In the genomic region with DNA sequence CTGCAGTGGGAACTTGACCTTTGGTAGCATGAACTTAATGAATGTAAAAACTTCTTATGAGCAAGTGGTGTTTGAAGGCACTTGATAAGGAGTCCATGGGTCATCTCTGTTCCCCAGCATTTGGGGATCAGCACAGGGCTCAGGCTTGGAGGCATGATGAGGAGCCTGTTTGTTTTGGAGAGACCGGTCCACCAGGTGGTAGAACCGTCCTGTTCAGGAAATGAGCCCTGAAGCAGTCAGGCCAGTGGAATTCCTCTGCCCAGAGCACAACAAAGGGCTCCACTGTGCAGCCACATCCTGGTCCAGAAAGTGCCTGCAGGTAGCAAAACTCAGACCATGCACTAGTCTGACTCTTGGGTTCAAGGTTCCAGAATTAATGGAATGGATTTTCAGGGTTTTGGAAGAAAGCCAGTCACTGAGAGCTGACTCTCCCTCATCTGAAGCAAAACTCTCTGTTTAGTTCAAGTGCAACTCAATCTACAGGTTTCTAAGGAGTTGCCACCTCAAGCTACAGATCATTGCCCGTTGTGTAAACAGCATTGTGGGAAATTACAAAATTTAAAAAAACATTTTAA, we compare ENCODE assay signal across 1 cellular context.
TF ChIP-seq lines count a peak whose summit lies in the region.

No MANE protein-coding gene starts in this region.

TF ChIP-seq in HepG2, 621 proteins besides CTCF, POLR2A, EP300 and RAD21 (continued from another document and continues in another):
- TF ChIP-seq, protein P1, sequence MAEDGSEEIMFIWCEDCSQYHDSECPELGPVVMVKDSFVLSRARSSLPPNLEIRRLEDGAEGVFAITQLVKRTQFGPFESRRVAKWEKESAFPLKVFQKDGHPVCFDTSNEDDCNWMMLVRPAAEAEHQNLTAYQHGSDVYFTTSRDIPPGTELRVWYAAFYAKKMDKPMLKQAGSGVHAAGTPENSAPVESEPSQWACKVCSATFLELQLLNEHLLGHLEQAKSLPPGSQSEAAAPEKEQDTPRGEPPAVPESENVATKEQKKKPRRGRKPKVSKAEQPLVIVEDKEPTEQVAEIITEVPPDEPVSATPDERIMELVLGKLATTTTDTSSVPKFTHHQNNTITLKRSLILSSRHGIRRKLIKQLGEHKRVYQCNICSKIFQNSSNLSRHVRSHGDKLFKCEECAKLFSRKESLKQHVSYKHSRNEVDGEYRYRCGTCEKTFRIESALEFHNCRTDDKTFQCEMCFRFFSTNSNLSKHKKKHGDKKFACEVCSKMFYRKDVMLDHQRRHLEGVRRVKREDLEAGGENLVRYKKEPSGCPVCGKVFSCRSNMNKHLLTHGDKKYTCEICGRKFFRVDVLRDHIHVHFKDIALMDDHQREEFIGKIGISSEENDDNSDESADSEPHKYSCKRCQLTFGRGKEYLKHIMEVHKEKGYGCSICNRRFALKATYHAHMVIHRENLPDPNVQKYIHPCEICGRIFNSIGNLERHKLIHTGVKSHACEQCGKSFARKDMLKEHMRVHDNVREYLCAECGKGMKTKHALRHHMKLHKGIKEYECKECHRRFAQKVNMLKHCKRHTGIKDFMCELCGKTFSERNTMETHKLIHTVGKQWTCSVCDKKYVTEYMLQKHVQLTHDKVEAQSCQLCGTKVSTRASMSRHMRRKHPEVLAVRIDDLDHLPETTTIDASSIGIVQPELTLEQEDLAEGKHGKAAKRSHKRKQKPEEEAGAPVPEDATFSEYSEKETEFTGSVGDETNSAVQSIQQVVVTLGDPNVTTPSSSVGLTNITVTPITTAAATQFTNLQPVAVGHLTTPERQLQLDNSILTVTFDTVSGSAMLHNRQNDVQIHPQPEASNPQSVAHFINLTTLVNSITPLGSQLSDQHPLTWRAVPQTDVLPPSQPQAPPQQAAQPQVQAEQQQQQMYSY (CRISPR knock-in tag; IDR thresholded peaks at IDR 0.05): peak; percentile 82; the same call in 1 of the 2 replicates
- no peak for TF ChIP-seq ZNF790 (CRISPR knock-in tag; IDR thresholded peaks at IDR 0.05; ENCODE audit: borderline replicate concordance)
- TF ChIP-seq POLR2AphosphoS5 (IDR thresholded peaks at IDR 0.05; ENCODE audit: low read depth, low read length): no peak
- TF ChIP-seq, protein P2, sequence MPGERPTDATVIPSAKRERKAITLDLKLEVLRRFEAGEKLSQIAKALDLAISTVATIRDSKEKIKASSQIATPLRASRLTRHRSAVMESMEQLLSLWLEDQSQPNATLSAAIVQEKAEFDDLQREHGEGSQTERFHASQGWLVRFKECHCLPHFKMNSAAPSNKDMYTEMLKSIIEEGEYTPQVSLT (CRISPR knock-in tag; IDR thresholded peaks at IDR 0.05; ENCODE audit: borderline replicate concordance, low read depth): no peak
- no peak for TF ChIP-seq IRX3 (CRISPR knock-in tag; IDR thresholded peaks at IDR 0.05; ENCODE audit: borderline replicate concordance, low read depth)
- TF ChIP-seq, protein P3, sequence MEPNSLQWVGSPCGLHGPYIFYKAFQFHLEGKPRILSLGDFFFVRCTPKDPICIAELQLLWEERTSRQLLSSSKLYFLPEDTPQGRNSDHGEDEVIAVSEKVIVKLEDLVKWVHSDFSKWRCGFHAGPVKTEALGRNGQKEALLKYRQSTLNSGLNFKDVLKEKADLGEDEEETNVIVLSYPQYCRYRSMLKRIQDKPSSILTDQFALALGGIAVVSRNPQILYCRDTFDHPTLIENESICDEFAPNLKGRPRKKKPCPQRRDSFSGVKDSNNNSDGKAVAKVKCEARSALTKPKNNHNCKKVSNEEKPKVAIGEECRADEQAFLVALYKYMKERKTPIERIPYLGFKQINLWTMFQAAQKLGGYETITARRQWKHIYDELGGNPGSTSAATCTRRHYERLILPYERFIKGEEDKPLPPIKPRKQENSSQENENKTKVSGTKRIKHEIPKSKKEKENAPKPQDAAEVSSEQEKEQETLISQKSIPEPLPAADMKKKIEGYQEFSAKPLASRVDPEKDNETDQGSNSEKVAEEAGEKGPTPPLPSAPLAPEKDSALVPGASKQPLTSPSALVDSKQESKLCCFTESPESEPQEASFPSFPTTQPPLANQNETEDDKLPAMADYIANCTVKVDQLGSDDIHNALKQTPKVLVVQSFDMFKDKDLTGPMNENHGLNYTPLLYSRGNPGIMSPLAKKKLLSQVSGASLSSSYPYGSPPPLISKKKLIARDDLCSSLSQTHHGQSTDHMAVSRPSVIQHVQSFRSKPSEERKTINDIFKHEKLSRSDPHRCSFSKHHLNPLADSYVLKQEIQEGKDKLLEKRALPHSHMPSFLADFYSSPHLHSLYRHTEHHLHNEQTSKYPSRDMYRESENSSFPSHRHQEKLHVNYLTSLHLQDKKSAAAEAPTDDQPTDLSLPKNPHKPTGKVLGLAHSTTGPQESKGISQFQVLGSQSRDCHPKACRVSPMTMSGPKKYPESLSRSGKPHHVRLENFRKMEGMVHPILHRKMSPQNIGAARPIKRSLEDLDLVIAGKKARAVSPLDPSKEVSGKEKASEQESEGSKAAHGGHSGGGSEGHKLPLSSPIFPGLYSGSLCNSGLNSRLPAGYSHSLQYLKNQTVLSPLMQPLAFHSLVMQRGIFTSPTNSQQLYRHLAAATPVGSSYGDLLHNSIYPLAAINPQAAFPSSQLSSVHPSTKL (CRISPR knock-in tag; IDR thresholded peaks at IDR 0.05): peak; percentile 93
- peak; percentile 86; the same call in 1 of the 2 replicates for TF ChIP-seq ZNF614 (CRISPR knock-in tag; IDR thresholded peaks at IDR 0.05; ENCODE audit: borderline replicate concordance)
- TF ChIP-seq, protein P4, sequence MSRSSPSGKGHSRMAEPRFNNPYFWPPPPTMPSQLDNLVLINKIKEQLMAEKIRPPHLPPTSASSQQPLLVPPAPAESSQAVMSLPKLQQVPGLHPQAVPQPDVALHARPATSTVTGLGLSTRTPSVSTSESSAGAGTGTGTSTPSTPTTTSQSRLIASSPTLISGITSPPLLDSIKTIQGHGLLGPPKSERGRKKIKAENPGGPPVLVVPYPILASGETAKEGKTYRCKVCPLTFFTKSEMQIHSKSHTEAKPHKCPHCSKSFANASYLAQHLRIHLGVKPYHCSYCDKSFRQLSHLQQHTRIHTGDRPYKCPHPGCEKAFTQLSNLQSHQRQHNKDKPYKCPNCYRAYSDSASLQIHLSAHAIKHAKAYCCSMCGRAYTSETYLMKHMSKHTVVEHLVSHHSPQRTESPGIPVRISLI (CRISPR knock-in tag; IDR thresholded peaks at IDR 0.05; ENCODE audit: borderline replicate concordance): peak; percentile 71; the same call in 1 of the 2 replicates
- TF ChIP-seq, protein P5, sequence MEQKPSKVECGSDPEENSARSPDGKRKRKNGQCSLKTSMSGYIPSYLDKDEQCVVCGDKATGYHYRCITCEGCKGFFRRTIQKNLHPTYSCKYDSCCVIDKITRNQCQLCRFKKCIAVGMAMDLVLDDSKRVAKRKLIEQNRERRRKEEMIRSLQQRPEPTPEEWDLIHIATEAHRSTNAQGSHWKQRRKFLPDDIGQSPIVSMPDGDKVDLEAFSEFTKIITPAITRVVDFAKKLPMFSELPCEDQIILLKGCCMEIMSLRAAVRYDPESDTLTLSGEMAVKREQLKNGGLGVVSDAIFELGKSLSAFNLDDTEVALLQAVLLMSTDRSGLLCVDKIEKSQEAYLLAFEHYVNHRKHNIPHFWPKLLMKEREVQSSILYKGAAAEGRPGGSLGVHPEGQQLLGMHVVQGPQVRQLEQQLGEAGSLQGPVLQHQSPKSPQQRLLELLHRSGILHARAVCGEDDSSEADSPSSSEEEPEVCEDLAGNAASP (CRISPR knock-in tag; IDR thresholded peaks at IDR 0.05; ENCODE audit: borderline replicate concordance): peak; percentile 83
- peak; percentile 91 for TF ChIP-seq RXRA (CRISPR knock-in tag; IDR thresholded peaks at IDR 0.05)
- TF ChIP-seq, protein P6, sequence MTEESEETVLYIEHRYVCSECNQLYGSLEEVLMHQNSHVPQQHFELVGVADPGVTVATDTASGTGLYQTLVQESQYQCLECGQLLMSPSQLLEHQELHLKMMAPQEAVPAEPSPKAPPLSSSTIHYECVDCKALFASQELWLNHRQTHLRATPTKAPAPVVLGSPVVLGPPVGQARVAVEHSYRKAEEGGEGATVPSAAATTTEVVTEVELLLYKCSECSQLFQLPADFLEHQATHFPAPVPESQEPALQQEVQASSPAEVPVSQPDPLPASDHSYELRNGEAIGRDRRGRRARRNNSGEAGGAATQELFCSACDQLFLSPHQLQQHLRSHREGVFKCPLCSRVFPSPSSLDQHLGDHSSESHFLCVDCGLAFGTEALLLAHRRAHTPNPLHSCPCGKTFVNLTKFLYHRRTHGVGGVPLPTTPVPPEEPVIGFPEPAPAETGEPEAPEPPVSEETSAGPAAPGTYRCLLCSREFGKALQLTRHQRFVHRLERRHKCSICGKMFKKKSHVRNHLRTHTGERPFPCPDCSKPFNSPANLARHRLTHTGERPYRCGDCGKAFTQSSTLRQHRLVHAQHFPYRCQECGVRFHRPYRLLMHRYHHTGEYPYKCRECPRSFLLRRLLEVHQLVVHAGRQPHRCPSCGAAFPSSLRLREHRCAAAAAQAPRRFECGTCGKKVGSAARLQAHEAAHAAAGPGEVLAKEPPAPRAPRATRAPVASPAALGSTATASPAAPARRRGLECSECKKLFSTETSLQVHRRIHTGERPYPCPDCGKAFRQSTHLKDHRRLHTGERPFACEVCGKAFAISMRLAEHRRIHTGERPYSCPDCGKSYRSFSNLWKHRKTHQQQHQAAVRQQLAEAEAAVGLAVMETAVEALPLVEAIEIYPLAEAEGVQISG (CRISPR knock-in tag; IDR thresholded peaks at IDR 0.05): peak; percentile 80
- TF ChIP-seq, protein P7, sequence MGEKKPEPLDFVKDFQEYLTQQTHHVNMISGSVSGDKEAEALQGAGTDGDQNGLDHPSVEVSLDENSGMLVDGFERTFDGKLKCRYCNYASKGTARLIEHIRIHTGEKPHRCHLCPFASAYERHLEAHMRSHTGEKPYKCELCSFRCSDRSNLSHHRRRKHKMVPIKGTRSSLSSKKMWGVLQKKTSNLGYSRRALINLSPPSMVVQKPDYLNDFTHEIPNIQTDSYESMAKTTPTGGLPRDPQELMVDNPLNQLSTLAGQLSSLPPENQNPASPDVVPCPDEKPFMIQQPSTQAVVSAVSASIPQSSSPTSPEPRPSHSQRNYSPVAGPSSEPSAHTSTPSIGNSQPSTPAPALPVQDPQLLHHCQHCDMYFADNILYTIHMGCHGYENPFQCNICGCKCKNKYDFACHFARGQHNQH (CRISPR knock-in tag; IDR thresholded peaks at IDR 0.05): peak; percentile 96
- TF ChIP-seq JARID2 (CRISPR knock-in tag; IDR thresholded peaks at IDR 0.05; ENCODE audit: insufficient replicate concordance): peak; percentile 26
- 0 out of 2 replicates have a peak, but pooled peaks have one; percentile 59 for TF ChIP-seq ZSCAN25 (CRISPR knock-in tag; IDR thresholded peaks at IDR 0.05)
- TF ChIP-seq, protein P8, sequence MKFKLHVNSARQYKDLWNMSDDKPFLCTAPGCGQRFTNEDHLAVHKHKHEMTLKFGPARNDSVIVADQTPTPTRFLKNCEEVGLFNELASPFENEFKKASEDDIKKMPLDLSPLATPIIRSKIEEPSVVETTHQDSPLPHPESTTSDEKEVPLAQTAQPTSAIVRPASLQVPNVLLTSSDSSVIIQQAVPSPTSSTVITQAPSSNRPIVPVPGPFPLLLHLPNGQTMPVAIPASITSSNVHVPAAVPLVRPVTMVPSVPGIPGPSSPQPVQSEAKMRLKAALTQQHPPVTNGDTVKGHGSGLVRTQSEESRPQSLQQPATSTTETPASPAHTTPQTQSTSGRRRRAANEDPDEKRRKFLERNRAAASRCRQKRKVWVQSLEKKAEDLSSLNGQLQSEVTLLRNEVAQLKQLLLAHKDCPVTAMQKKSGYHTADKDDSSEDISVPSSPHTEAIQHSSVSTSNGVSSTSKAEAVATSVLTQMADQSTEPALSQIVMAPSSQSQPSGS (CRISPR knock-in tag; IDR thresholded peaks at IDR 0.05): peak; percentile 85
- TF ChIP-seq SNAI1 (CRISPR knock-in tag; IDR thresholded peaks at IDR 0.05; ENCODE audit: borderline replicate concordance): no peak
- TF ChIP-seq NFYC (CRISPR knock-in tag; IDR thresholded peaks at IDR 0.05): 0 out of 2 replicates have a peak, but pooled peaks have one; percentile 4
- peak; percentile 58; the same call in 1 of the 2 replicates for TF ChIP-seq NR2F6 (IDR thresholded peaks at IDR 0.05)
- peak; percentile 73 for TF ChIP-seq NR2F6 (CRISPR knock-in tag; IDR thresholded peaks at IDR 0.05)
- TF ChIP-seq ZFP1 (CRISPR knock-in tag; IDR thresholded peaks at IDR 0.05): peak; percentile 47; the same call in 1 of the 2 replicates
- TF ChIP-seq, protein P9, sequence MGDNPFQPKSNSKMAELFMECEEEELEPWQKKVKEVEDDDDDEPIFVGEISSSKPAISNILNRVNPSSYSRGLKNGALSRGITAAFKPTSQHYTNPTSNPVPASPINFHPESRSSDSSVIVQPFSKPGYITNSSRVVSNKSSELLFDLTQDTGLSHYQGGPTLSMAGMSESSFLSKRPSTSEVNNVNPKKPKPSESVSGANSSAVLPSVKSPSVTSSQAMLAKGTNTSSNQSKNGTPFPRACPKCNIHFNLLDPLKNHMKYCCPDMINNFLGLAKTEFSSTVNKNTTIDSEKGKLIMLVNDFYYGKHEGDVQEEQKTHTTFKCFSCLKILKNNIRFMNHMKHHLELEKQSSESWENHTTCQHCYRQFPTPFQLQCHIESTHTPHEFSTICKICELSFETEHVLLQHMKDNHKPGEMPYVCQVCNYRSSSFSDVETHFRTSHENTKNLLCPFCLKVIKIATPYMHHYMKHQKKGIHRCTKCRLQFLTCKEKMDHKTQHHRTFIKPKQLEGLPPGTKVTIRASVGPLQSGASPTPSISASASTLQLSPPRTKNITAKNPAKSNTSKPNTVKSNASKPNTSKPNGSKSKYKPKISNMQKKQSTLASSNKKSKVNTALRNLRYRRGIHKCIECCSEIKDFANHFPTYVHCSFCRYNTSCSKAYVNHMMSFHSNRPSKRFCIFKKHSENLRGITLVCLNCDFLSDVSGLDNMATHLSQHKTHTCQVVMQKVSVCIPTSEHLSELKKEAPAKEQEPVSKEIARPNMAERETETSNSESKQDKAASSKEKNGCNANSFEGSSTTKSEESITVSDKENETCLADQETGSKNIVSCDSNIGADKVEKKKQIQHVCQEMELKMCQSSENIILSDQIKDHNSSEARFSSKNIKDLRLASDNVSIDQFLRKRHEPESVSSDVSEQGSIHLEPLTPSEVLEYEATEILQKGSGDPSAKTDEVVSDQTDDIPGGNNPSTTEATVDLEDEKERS (CRISPR knock-in tag; IDR thresholded peaks at IDR 0.05): 0 out of 2 replicates have a peak, but pooled peaks have one; percentile 59
- TF ChIP-seq CHD2 (IDR thresholded peaks at IDR 0.05; ENCODE audit: low read depth, low read length): no peak
- TF ChIP-seq ZNF232 (CRISPR knock-in tag; IDR thresholded peaks at IDR 0.05; ENCODE audit: borderline replicate concordance): 0 out of 2 replicates have a peak, but pooled peaks have one; percentile 57
- TF ChIP-seq ADNP (CRISPR knock-in tag; IDR thresholded peaks at IDR 0.05): peak; percentile 56; the same call in 1 of the 2 replicates
- no peak for TF ChIP-seq ZNF563 (CRISPR knock-in tag; IDR thresholded peaks at IDR 0.05)
- TF ChIP-seq CAMTA2 (CRISPR knock-in tag; IDR thresholded peaks at IDR 0.05; ENCODE audit: borderline replicate concordance): no peak
- TF ChIP-seq ATF7 (IDR thresholded peaks at IDR 0.05): no peak
- peak; percentile 56; the same call in 1 of the 2 replicates for TF ChIP-seq ATF7 (CRISPR knock-in tag; IDR thresholded peaks at IDR 0.05)
- 0 out of 2 replicates have a peak, but pooled peaks have one; percentile 52 for TF ChIP-seq KMT2A (CRISPR knock-in tag; IDR thresholded peaks at IDR 0.05)
- TF ChIP-seq PPARG (CRISPR knock-in tag; conservative IDR thresholded peaks at IDR 0.05): peak; percentile 74
- peak; percentile 93 for TF ChIP-seq IRF2 (CRISPR knock-in tag; IDR thresholded peaks at IDR 0.05)
- TF ChIP-seq GABPB1 (CRISPR knock-in tag; IDR thresholded peaks at IDR 0.05): peak; percentile 47; the same call in 1 of the 2 replicates
- TF ChIP-seq ZNF350 (CRISPR knock-in tag; IDR thresholded peaks at IDR 0.05; ENCODE audit: borderline replicate concordance, low read depth): peak; percentile 64; the same call in 1 of the 2 replicates
- no peak for TF ChIP-seq ZNF572 (CRISPR knock-in tag; IDR thresholded peaks at IDR 0.05)
- no peak for TF ChIP-seq SMYD3 (CRISPR knock-in tag; IDR thresholded peaks at IDR 0.05)
- peak in 1 of 2 experiments; percentile 63; a peak in 2 of 4 replicates for TF ChIP-seq KLF16 (CRISPR knock-in tag; IDR thresholded peaks at IDR 0.05)
